Comparison of ENCODE assay signal across 7 cellular contexts in the genomic region with DNA sequence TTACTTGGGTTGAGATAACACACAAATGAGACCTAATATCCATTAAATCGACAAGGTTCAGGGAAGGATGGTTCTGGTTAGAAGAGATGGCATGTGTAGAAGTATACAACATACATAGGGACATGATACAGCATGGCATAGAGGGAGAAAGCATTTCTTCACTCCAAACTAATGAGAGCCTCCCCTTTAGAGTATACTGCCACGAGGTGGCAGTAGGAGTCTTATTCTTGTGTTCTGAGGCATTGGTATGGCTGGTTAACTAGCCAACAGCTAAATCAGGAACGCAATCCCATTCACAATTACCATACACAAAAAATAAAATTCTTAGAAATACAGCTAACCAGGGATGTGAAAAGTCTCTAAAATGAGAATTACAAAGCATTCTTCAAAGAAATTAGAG. TPM values are rescaled to one million over a fixed set of nuclear protein-coding genes. Genes with fewer than 3 reads are reported as not detected.
DNase-seq lines count a peak whose midpoint lies in the region; ATAC-seq, FAIRE-seq and TF ChIP-seq lines count a peak whose summit lies in the region.

No MANE protein-coding gene starts in this region.

- H4K20me1 ChIP-seq in K562 (replicated peaks; ENCODE audit: control insufficient read depth, insufficient read depth, low read length): no peaks in the 10 kb centered on the region

- whole genome bisulfite sequencing in K562 (ENCODE audit: insufficient coverage, low coverage, missing lambda C conversion rate): 13% methylated on average over 3 of the region's 3 CpGs

- ATAC-seq in K562 (peak; percentile 81), lower lobe of right lung (peak in 1 of 2 donors; percentile 39), HG02870 (IDR thresholded peaks at IDR 0.05; ENCODE audit: unreplicated experiment) (no peak), HG02970 (IDR thresholded peaks at IDR 0.05; ENCODE audit: low FRiP score, unreplicated experiment) (no peak)

- no peak for TF ChIP-seq POLR2A in K562 (conservative IDR thresholded peaks at IDR 0.05)

- TF ChIP-seq RAD21 in K562 (CRISPR knock-in tag; conservative IDR thresholded peaks at IDR 0.05 in 1 of 2, IDR thresholded peaks at IDR 0.05 in 1 of 2): peak; percentile 51 to 74

- H2AFZ ChIP-seq in K562 (ENCODE audit: low read depth, low read length): no peak overlapping the region

- CTCF ChIA-PET in K562 (lab: Yijun Ruan, JAX; ENCODE audit: low intra/inter-chr PET ratio): no interaction called here

- H3K27ac ChIP-seq in K562 (ENCODE audit: extremely low read depth, low read depth, low read length) (no peak overlapping the region), lower lobe of right lung (no peak overlapping the region)

- in situ Hi-C loops in HAP-1 (cut with MboI; ENCODE audit: low sequenced_read_pairs) (no loop called here), K562 (cut with MboI) (loop anchor here (5.0 kb wide), 1 partner anchor 271 kb away; no protein-coding TSS in a partner anchor)

- no peak overlapping the region for H3K9ac ChIP-seq in K562 (ENCODE audit: insufficient read depth in 1 of 2, low read depth in 2 of 2, low read length in 2 of 2)

- POLR2A ChIA-PET in K562 (lab: Yijun Ruan, JAX): no interaction called here

- H3K79me2 ChIP-seq in K562 (ENCODE audit: control insufficient read depth, insufficient read depth, low read length): no peaks in the 10 kb centered on the region

- no peaks in the 10 kb centered on the region for H3K27me3 ChIP-seq in HAP-1 (ENCODE audit: low read depth)
- H3K27me3 ChIP-seq in K562 (ENCODE audit: control insufficient read depth in 2 of 2, insufficient read depth in 2 of 2, low read length in 2 of 2): no peaks in the 10 kb centered on the region
- H3K27me3 ChIP-seq in lower lobe of right lung (ENCODE audit: low read depth): no peaks in the 10 kb centered on the region

- no peaks in the 10 kb centered on the region for H3K9me3 ChIP-seq in HAP-1
- H3K9me3 ChIP-seq in K562 (replicated peaks; ENCODE audit: control insufficient read depth, insufficient read depth, low read depth, low read length): no peaks in the 10 kb centered on the region
- no peaks in the 10 kb centered on the region for H3K9me3 ChIP-seq in lower lobe of right lung

- intact Hi-C loops in K562 (cut with micrococcal nuclease): loop anchor here (10.0 kb wide), 1 partner anchor 163 kb away; no protein-coding TSS in a partner anchor
- intact Hi-C loops in lower lobe of right lung (cut with DNase I): no loop called here

- no peak for FAIRE-seq in K562 (lab: Jason Lieb, UNC)

- H3K36me3 ChIP-seq in HAP-1 (replicated peaks): no peaks in the 10 kb centered on the region
- no peaks in the 10 kb centered on the region for H3K36me3 ChIP-seq in K562 (ENCODE audit: control insufficient read depth, insufficient read depth, low read length)
- H3K36me3 ChIP-seq in lower lobe of right lung: no peaks in the 10 kb centered on the region

- no TSS peak for BruUV-seq in K562 (replicated peaks; lab: Mats Ljungman, UMichigan)

- TF ChIP-seq CTCF in K562 (IDR thresholded peaks at IDR 0.05 in 2 of 3, conservative IDR thresholded peaks at IDR 0.05 in 1 of 3; ENCODE audit: insufficient read depth in 2 of 3, low read depth in 1 of 3, low read length in 3 of 3): peak; percentile 36 to 53 (median 38); a peak in 4 of 6 replicates
- TF ChIP-seq CTCF in lower lobe of right lung (IDR thresholded peaks at IDR 0.05): peak; percentile 41

- H3K4me1 ChIP-seq in HAP-1: no peaks in the 10 kb centered on the region
- H3K4me1 ChIP-seq in K562 (replicated peaks in 1 of 2; ENCODE audit: control insufficient read depth in 2 of 2, insufficient read depth in 2 of 2, low read length in 2 of 2): no peaks in the 10 kb centered on the region
- no peaks in the 10 kb centered on the region for H3K4me1 ChIP-seq in lower lobe of right lung

- peak; percentile 73 for DNase-seq in DMS53 (lab: John Stamatoyannopoulos, UW)
- DNase-seq in HAP-1 (ENCODE audit: low spot score in 2 of 2): peak; percentile 18 to 33
- peak; percentile 25 for DNase-seq in OCI-M2 (lab: John Stamatoyannopoulos, UW; ENCODE audit: unreplicated experiment)
- peak; percentile 16 to 58 (median 17) for DNase-seq in K562 (ENCODE audit: extremely low read depth in 1 of 4, low spot score in 3 of 4)
- DNase-seq in lower lobe of right lung: no peak

- no peaks in the 10 kb centered on the region for H3K9me1 ChIP-seq in K562 (ENCODE audit: control insufficient read depth, insufficient read depth, low read length)

- TF ChIP-seq EP300 in K562 (IDR thresholded peaks at IDR 0.05; ENCODE audit: low read length): no peak

- H3K4me3 ChIP-seq in HAP-1 (no peak overlapping the region), K562 (no peak overlapping the region), lower lobe of right lung (no peak overlapping the region)

- no peak overlapping the region for H3K4me2 ChIP-seq in K562 (ENCODE audit: insufficient read depth, low read length)

TF ChIP-seq in K562, 482 proteins besides CTCF, POLR2A, EP300 and RAD21:
- TF ChIP-seq MAFK (IDR thresholded peaks at IDR 0.05; ENCODE audit: low read length): no peak
- TF ChIP-seq SMC3 (conservative IDR thresholded peaks at IDR 0.05; ENCODE audit: insufficient read depth, low read depth, low read length): 0 out of 2 replicates have a peak, but pooled peaks have one; percentile 37
- TF ChIP-seq NFE2 (IDR thresholded peaks at IDR 0.05; ENCODE audit: low read depth): no peak
- no peak for TF ChIP-seq WHSC1 (IDR thresholded peaks at IDR 0.05; ENCODE audit: low read length)
- TF ChIP-seq ZNF239 (CRISPR knock-in tag; IDR thresholded peaks at IDR 0.05): no peak
- no peak for TF ChIP-seq U2AF1 (optimal IDR thresholded peaks at IDR 0.05; ENCODE audit: low read depth, low read length)
- TF ChIP-seq OTX1 (CRISPR knock-in tag; IDR thresholded peaks at IDR 0.05): no peak
- peak; percentile 66; the same call in 1 of the 2 replicates for TF ChIP-seq ZNF24 (IDR thresholded peaks at IDR 0.05)
- 0 out of 2 replicates have a peak, but pooled peaks have one; percentile 17 for TF ChIP-seq DEAF1 (CRISPR knock-in tag; IDR thresholded peaks at IDR 0.05)

RNA-seq across cellular contexts. Expression of gene TRO, which starts 29.1 kb away (rescaled TPM):
- total RNA-seq in K562 (2011; cell fraction: chromatin; rRNA removed; ENCODE audit: low replicate concordance): 1.2 and 2.4 TPM in 2 replicates
- total RNA-seq in K562 (2011; cell fraction: nucleolus; rRNA removed): 0.50 and 0.92 TPM in 2 replicates
- 0.44 and 0.69 TPM in 2 replicates for total RNA-seq in K562 (2011; cell fraction: nucleoplasm; rRNA removed)
- 0.41 and 0.65 TPM in 2 replicates for total RNA-seq in K562 (2014; rRNA removed)
- total RNA-seq in K562 (2014; rRNA removed; fragmentation: Illumina TruSeq; extraction: Trizol): 0.33 and 0.45 TPM in 2 replicates
- 0.26 and 0.40 TPM in 2 replicates for total RNA-seq in K562 (2015; rRNA removed; fragmentation: Illumina TruSeq; extraction: Trizol)
- total RNA-seq in K562 (2021): 0.74 and 1.7 TPM in 2 replicates
- polyA plus RNA-seq in K562 (2011; rRNA removed): 0.18 TPM in 2 replicates
- 0.09 and 0.45 TPM in 2 replicates for polyA plus RNA-seq in K562 (2011; cell fraction: cytosol; rRNA removed)
- 0.62 and 1.5 TPM in 2 replicates for polyA plus RNA-seq in K562 (2011; cell fraction: nucleus; rRNA removed)
- polyA plus RNA-seq in K562 (2012): 0.51 and 1.6 TPM in 2 replicates
- polyA plus RNA-seq in K562 (2014; fragmentation: Illumina TruSeq; extraction: Trizol): 0.73 and 1.3 TPM in 2 replicates
- 1 to 10 TPM in 1 of 2 experiments, under 1 TPM in 1; 0.38 to 1.1 TPM for polyA plus RNA-seq in K562 (2014; fragmentation: Nextera tagmentation; extraction: Ambion mirVana)
- polyA plus RNA-seq in K562 (2014; rRNA removed): 0.63 and 0.93 TPM in 2 replicates
- 0.04 TPM in 1 of 2 replicates, not detected in the other for polyA minus RNA-seq in K562 (2011; rRNA and poly(A)+ RNA removed)
- polyA minus RNA-seq in K562 (2011; cell fraction: cytosol; rRNA and poly(A)+ RNA removed): not detected in 2 replicates
- polyA minus RNA-seq in K562 (2011; cell fraction: nucleus; rRNA and poly(A)+ RNA removed): 0.11 TPM in 1 of 2 replicates, not detected in the other
- 2.7 TPM for total RNA-seq in lower lobe of right lung
